Comparison of ENCODE assay signal across 1 cellular context in the genomic region with DNA sequence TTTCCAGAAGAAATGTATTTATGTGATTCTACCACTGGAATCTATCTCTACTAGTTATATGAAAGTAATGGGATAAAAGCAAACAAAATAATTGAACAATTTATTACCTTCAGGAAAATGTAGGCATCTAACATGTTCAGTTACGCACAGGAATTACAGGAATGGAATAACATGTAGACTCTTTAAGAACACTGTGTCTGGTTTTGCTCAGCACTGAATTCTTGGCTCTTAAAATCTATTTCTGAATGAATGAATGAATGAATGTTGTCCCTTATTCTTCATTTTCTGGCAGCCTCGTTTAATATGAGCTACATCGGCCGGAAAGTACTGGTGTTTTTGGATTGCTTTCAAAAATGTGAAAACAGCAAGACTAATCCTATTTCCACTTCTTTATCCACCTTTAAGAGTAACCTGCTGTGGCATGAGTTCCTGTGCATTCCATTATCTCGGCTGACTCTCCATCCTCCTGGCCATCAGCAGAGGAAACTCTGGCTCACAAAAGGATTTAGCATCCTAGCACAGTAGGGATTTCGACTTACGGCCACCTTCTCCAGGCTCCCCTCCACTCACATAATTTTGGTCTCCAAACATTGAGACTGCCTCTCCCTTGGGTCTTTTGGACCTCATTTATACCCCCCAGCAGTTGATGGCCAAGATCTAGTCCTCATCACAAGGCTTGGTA.
TF ChIP-seq lines count a peak whose summit lies in the region.

No MANE protein-coding gene starts in this region.

TF ChIP-seq in GM23338, 12 proteins besides CTCF, POLR2A, EP300 and RAD21:
- TF ChIP-seq REST (IDR thresholded peaks at IDR 0.05; ENCODE audit: unreplicated experiment) (no peak), EZH2phosphoT487 (IDR thresholded peaks at IDR 0.05; ENCODE audit: unreplicated experiment) (no peak), ZNF114 (CRISPR knock-in tag; IDR thresholded peaks at IDR 0.05) (no peak), NANOG (IDR thresholded peaks at IDR 0.05; ENCODE audit: borderline replicate concordance) (no peak), JUNB (IDR thresholded peaks at IDR 0.05; ENCODE audit: unreplicated experiment) (no peak), CREB1 (CRISPR knock-in tag; IDR thresholded peaks at IDR 0.05; ENCODE audit: low read depth) (no peak), POLR2AphosphoS5 (IDR thresholded peaks at IDR 0.05; ENCODE audit: low read depth) (no peak), ZNF331 (CRISPR knock-in tag; IDR thresholded peaks at IDR 0.05; ENCODE audit: low read depth) (no peak), EZH2 (IDR thresholded peaks at IDR 0.05; ENCODE audit: low read depth, unreplicated experiment) (no peak), STAT1 (IDR thresholded peaks at IDR 0.05; ENCODE audit: unreplicated experiment) (no peak)
- TF ChIP-seq, protein P1, sequence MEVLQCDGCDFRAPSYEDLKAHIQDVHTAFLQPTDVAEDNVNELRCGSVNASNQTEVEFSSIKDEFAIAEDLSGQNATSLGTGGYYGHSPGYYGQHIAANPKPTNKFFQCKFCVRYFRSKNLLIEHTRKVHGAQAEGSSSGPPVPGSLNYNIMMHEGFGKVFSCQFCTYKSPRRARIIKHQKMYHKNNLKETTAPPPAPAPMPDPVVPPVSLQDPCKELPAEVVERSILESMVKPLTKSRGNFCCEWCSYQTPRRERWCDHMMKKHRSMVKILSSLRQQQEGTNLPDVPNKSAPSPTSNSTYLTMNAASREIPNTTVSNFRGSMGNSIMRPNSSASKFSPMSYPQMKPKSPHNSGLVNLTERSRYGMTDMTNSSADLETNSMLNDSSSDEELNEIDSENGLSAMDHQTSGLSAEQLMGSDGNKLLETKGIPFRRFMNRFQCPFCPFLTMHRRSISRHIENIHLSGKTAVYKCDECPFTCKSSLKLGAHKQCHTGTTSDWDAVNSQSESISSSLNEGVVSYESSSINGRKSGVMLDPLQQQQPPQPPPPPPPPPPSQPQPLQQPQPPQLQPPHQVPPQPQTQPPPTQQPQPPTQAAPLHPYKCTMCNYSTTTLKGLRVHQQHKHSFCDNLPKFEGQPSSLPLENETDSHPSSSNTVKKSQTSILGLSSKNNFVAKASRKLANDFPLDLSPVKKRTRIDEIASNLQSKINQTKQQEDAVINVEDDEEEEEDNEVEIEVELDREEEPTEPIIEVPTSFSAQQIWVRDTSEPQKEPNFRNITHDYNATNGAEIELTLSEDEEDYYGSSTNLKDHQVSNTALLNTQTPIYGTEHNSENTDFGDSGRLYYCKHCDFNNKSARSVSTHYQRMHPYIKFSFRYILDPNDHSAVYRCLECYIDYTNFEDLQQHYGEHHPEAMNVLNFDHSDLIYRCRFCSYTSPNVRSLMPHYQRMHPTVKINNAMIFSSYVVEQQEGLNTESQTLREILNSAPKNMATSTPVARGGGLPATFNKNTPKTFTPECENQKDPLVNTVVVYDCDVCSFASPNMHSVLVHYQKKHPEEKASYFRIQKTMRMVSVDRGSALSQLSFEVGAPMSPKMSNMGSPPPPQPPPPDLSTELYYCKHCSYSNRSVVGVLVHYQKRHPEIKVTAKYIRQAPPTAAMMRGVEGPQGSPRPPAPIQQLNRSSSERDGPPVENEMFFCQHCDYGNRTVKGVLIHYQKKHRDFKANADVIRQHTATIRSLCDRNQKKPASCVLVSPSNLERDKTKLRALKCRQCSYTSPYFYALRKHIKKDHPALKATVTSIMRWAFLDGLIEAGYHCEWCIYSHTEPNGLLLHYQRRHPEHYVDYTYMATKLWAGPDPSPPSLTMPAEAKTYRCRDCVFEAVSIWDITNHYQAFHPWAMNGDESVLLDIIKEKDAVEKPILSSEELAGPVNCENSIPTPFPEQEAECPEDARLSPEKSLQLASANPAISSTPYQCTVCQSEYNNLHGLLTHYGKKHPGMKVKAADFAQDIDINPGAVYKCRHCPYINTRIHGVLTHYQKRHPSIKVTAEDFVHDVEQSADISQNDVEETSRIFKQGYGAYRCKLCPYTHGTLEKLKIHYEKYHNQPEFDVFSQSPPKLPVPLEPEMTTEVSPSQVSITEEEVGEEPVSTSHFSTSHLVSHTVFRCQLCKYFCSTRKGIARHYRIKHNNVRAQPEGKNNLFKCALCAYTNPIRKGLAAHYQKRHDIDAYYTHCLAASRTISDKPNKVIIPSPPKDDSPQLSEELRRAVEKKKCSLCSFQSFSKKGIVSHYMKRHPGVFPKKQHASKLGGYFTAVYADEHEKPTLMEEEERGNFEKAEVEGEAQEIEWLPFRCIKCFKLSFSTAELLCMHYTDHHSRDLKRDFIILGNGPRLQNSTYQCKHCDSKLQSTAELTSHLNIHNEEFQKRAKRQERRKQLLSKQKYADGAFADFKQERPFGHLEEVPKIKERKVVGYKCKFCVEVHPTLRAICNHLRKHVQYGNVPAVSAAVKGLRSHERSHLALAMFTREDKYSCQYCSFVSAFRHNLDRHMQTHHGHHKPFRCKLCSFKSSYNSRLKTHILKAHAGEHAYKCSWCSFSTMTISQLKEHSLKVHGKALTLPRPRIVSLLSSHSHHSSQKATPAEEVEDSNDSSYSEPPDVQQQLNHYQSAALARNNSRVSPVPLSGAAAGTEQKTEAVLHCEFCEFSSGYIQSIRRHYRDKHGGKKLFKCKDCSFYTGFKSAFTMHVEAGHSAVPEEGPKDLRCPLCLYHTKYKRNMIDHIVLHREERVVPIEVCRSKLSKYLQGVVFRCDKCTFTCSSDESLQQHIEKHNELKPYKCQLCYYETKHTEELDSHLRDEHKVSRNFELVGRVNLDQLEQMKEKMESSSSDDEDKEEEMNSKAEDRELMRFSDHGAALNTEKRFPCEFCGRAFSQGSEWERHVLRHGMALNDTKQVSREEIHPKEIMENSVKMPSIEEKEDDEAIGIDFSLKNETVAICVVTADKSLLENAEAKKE (CRISPR knock-in tag; IDR thresholded peaks at IDR 0.05): no peak
- TF ChIP-seq, protein P2, sequence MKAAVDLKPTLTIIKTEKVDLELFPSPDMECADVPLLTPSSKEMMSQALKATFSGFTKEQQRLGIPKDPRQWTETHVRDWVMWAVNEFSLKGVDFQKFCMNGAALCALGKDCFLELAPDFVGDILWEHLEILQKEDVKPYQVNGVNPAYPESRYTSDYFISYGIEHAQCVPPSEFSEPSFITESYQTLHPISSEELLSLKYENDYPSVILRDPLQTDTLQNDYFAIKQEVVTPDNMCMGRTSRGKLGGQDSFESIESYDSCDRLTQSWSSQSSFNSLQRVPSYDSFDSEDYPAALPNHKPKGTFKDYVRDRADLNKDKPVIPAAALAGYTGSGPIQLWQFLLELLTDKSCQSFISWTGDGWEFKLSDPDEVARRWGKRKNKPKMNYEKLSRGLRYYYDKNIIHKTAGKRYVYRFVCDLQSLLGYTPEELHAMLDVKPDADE (IDR thresholded peaks at IDR 0.05): no peak
TF ChIP-seq in GM23338: peak in this region for 0.
